In genomic region chr4:17218801-17219200, GRCh38 we compare ENCODE assay signal across 16 cellular contexts.
DNase-seq lines count a peak whose midpoint lies in the region; ATAC-seq and TF ChIP-seq lines count a peak whose summit lies in the region.
"Had no signal": no experiment of that assay in that cellular context is flagged by ENCODE, and none has a peak within 500 bp of the region (broad histone marks: within the 10 kb centered on the region; RNA-seq: fewer than 3 reads in every experiment).

No MANE protein-coding gene starts in this region.

- DNase-seq in SK-N-DZ (ENCODE audit: low spot score) (peak; percentile 42), adipocyte (ENCODE audit: low read depth) (peak; percentile 75), fibroblast of the aortic adventitia (ENCODE audit: low read depth) (peak; percentile 52), foreskin keratinocyte (no peak)
- DNase-seq in stimulated activated CD4-positive, alpha-beta T cell treated with anti-CD3 and anti-CD28 coated beads, Interleukin-4, amount 100 ng/mL, for 4 hours, result no peak
- DNase-seq: Calu3; CD4-positive, alpha-beta memory T cell; COR-L47; DMS153; DND-41; GOT3; HFFc6 had no signal

- ATAC-seq in foreskin keratinocyte, result no peak
- ATAC-seq in HG03045 (IDR thresholded peaks at IDR 0.05; ENCODE audit: unreplicated experiment), result no peak
- ATAC-seq in HG03565 (IDR thresholded peaks at IDR 0.05; ENCODE audit: unreplicated experiment), result no peak

- H3K4me1 ChIP-seq in adipocyte (ENCODE audit: control insufficient read depth, insufficient read depth, low read length), result no peaks in the 10 kb centered on the region
- no peaks in the 10 kb centered on the region for H3K4me1 ChIP-seq in foreskin keratinocyte
- H3K4me1 ChIP-seq: BLaER1 treated with 17β-estradiol and CSF1 and Interleukin-3, amounts not matched to agents 10 nM and 100 nM; HAP-1 had no signal

- no peaks in the 10 kb centered on the region for H3K27me3 ChIP-seq in adipocyte (replicated peaks; ENCODE audit: control insufficient read depth, insufficient read depth, low read length)
- H3K27me3 ChIP-seq in foreskin keratinocyte, result no peaks in the 10 kb centered on the region
- H3K27me3 ChIP-seq: BLaER1 treated with 17β-estradiol and CSF1 and Interleukin-3, amounts not matched to agents 10 nM and 100 nM had no signal

- no peak overlapping the region for H3K27ac ChIP-seq in foreskin keratinocyte
- H3K27ac ChIP-seq: BLaER1 treated with 17β-estradiol and CSF1 and Interleukin-3, amounts not matched to agents 10 nM and 100 nM had no signal

- peaks cover 6% of the 10 kb centered on the region for H3K9me3 ChIP-seq in adipocyte (ENCODE audit: control insufficient read depth, low read length)
- H3K9me3 ChIP-seq: HAP-1 had no signal

- TF ChIP-seq CTCF in fibroblast of the aortic adventitia (IDR thresholded peaks at IDR 0.05; ENCODE audit: insufficient read depth, low read length) (no peak), foreskin keratinocyte (conservative IDR thresholded peaks at IDR 0.05) (no peak)

- H3K9ac ChIP-seq in adipocyte (ENCODE audit: low read length), result no peak overlapping the region
- H3K9ac ChIP-seq: BLaER1 treated with 17β-estradiol and CSF1 and Interleukin-3, amounts not matched to agents 10 nM and 100 nM had no signal

- no peak overlapping the region for H3K4me3 ChIP-seq in adipocyte (ENCODE audit: low read length)
- H3K4me3 ChIP-seq in fibroblast of the aortic adventitia (ENCODE audit: low read depth, low read length), result no peak overlapping the region
- H3K4me3 ChIP-seq: BLaER1 treated with 17β-estradiol and CSF1 and Interleukin-3, amounts not matched to agents 10 nM and 100 nM; HAP-1 had no signal

- H3K36me3 ChIP-seq in adipocyte (ENCODE audit: control insufficient read depth, insufficient read depth, low read length, severe bottlenecking), result no peaks in the 10 kb centered on the region
- H3K36me3 ChIP-seq: BLaER1 treated with 17β-estradiol and CSF1 and Interleukin-3, amounts not matched to agents 10 nM and 100 nM; HAP-1 had no signal

Comparison
In these comparisons a context has a peak if more than half of its experiments do, and no peak if none do; other contexts are left out.
1. DNase-seq: peak in SK-N-DZ (single experiment), adipocyte (single experiment) and fibroblast of the aortic adventitia (single experiment); none in foreskin keratinocyte (0 of 2) and stimulated activated CD4-positive, alpha-beta T cell treated with anti-CD3 and anti-CD28 coated beads, Interleukin-4, amount 100 ng/mL, for 4 hours (0 of 2).